In the genomic region with DNA sequence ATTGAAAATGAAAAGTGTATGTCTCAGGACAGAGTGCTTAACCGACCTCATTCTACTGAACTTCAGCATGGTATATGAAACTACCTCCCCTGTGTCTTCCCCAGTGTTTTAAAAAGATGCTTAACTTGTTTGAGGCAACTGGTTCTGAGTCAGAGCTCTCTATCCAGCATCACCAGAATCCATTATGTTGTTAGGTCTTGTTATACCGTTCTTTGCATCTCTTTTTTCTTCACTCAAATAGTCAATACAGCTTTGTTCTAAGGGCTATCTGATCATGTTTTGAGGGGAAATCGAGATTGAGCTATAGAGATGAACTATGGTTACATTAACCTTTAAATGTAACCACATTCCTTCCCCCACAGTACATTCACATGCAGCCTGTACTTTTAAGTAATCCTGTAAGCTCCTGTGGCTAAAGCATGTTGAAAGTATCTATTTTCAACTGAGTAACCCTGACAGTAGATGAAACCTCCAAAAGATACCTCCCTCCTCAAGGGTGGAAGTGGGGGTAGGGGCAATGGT, we compare ENCODE assay signal across 10 cellular contexts.
DNase-seq lines count a peak whose midpoint lies in the region; ATAC-seq and TF ChIP-seq lines count a peak whose summit lies in the region.
"Had no signal": no experiment of that assay in that cellular context is flagged by ENCODE, and none has a peak within 500 bp of the region (broad histone marks: within the 10 kb centered on the region; RNA-seq: fewer than 3 reads in every experiment).

No MANE protein-coding gene starts in this region.

- H3K4me3 ChIP-seq in left lung: no peak overlapping the region
- no peak overlapping the region for H3K4me3 ChIP-seq in stomach

- intact Hi-C loops in left lung (cut with DNase I) (no loop called here), stomach (cut with DNase I; ENCODE audit: low total_unique reads) (no loop called here)

- TF ChIP-seq CTCF in omental fat pad (IDR thresholded peaks at IDR 0.05) (no peak), left lung (IDR thresholded peaks at IDR 0.05) (no peak), stomach (IDR thresholded peaks at IDR 0.05) (no peak)

- no peak for TF ChIP-seq POLR2A in stomach (IDR thresholded peaks at IDR 0.05)

- TF ChIP-seq EP300 in stomach (IDR thresholded peaks at IDR 0.05): no peak

- H3K36me3 ChIP-seq in left lung: no peaks in the 10 kb centered on the region
- H3K36me3 ChIP-seq in stomach: no peaks in the 10 kb centered on the region

- ATAC-seq in GM18858 (IDR thresholded peaks at IDR 0.05; ENCODE audit: unreplicated experiment) (peak; percentile 47), GM21723 (IDR thresholded peaks at IDR 0.05; ENCODE audit: unreplicated experiment) (peak; percentile 55), HG03469 (IDR thresholded peaks at IDR 0.05; ENCODE audit: unreplicated experiment) (peak; percentile 38), omental fat pad (ENCODE audit: low FRiP score) (no peak), left lung (no peak)

- DNase-seq in fibroblast of gingiva (ENCODE audit: low read depth) (peak; percentile 3), NCI-H345 (lab: John Stamatoyannopoulos, UW) (no peak), omental fat pad (ENCODE audit: low spot score) (no peak), left lung (no peak), stomach (no peak)
- DNase-seq: NCI-H2081 treated with DMSO at 0.1 percent for 48 hours had no signal

- H3K27ac ChIP-seq in left lung: no peak overlapping the region
- no peak overlapping the region for H3K27ac ChIP-seq in stomach
- H3K27ac ChIP-seq: parathyroid adenoma had no signal

- H3K27me3 ChIP-seq in left lung: no peaks in the 10 kb centered on the region
- H3K27me3 ChIP-seq in stomach: peaks cover 0 to 3% (median 0%) of the 10 kb centered on the region in 3 donors

- no peaks in the 10 kb centered on the region for H3K4me1 ChIP-seq in left lung
- H3K4me1 ChIP-seq in stomach: no peaks in the 10 kb centered on the region
- H3K4me1 ChIP-seq: parathyroid adenoma had no signal

- 52 to 69% (median 59%) methylated on average over 3 of the region's 3 CpGs for WGBS in stomach, 5 donors

- H3K9me3 ChIP-seq in left lung (no peaks in the 10 kb centered on the region), stomach (no peaks in the 10 kb centered on the region)

Comparison
In these comparisons a context has a peak if more than half of its experiments do, and no peak if none do; other contexts are left out.
1. ATAC-seq: peak in GM18858 (single experiment), GM21723 (single experiment) and HG03469 (single experiment); none in omental fat pad (single experiment) and left lung (single experiment).